1 cellular context compared by ENCODE assay signal in genomic region chr1:205454903-205455335, GRCh38.
A peak's percentile ranks its signal among the peaks of the same experiment; 100 is the strongest.
TF ChIP-seq lines count a peak whose summit lies in the region.

No MANE protein-coding gene starts in this region.

TF ChIP-seq in H1, 55 proteins besides CTCF, POLR2A, EP300 and RAD21:
- TF ChIP-seq TCF12 (IDR thresholded peaks at IDR 0.05; ENCODE audit: low read depth, low read length) (no peak), HDAC2 (IDR thresholded peaks at IDR 0.05; ENCODE audit: borderline replicate concordance in 1 of 2, low read depth in 2 of 2, low read length in 2 of 2) (0 out of 4 replicates have a peak, but pooled peaks of 1 of the 2 experiments have one; percentile 23), TBP (IDR thresholded peaks at IDR 0.05; ENCODE audit: low read depth, low read length) (no peak), ASH2L (IDR thresholded peaks at IDR 0.05; ENCODE audit: low read length) (no peak), SIN3A (conservative IDR thresholded peaks at IDR 0.05 in 1 of 2, IDR thresholded peaks at IDR 0.05 in 1 of 2; ENCODE audit: low read depth in 1 of 2, low read length in 2 of 2) (0 out of 4 replicates have a peak, but pooled peaks have one; percentile 52 to 68), TEAD4 (IDR thresholded peaks at IDR 0.05; ENCODE audit: low read depth, low read length) (0 out of 2 replicates have a peak, but pooled peaks have one; percentile 37), CBX5 (IDR thresholded peaks at IDR 0.05; ENCODE audit: low read depth, low read length) (no peak), CTBP2 (IDR thresholded peaks at IDR 0.05; ENCODE audit: borderline replicate concordance, insufficient read depth, insufficient read length, low read length) (peak; percentile 7)
